Comparison of ENCODE assay signal across 11 cellular contexts in the genomic region with DNA sequence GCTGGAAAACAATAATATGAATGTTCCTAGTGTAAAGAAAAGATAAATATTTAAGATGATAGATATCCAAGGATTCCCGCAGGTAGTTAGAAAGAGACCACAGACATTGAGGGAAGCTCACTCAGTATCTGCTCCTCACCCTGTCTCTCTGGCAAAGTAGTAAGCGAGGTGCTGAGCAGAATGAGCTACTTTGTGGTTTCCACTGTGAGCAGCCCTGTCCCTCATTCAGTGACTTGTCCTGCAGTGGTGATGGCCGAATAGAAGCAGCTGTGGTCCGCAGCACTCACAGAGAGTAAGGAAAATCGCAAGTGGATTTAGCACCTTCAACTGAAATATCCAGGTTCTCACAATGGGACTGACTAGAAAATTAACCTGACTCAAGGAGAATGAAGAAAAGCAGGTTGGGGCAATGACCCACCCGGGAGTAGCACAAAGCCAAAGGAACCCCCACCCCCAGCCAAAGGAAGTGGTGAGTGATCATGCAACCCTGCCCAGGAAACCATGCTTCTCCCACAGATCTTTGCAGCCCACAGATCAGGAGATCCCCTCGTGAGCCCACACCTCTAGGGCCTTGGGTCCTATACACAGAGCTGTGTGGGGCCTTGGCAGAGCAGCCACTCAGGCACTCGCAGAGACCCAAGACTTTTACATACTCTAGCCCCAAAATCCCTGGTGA. TPM values are rescaled to one million over a fixed set of nuclear protein-coding genes. Genes with fewer than 3 reads are reported as not detected.
DNase-seq lines count a peak whose midpoint lies in the region; ATAC-seq and TF ChIP-seq lines count a peak whose summit lies in the region.
"Had no signal": no experiment of that assay in that cellular context is flagged by ENCODE, and none has a peak within 500 bp of the region (broad histone marks: within the 10 kb centered on the region; RNA-seq: fewer than 3 reads in every experiment).

No MANE protein-coding gene starts in this region.

- no TSS peak for BruUV-seq in OCI-LY7 (replicated peaks; lab: Mats Ljungman, UMichigan)

- intact Hi-C loops in OCI-LY7 (cut with micrococcal nuclease; ENCODE audit: unreplicated experiment): no loop called here

- H3K9me2 ChIP-seq in OCI-LY7 (ENCODE audit: insufficient read depth, low read length): no peaks in the 10 kb centered on the region

- peak; percentile 61 for DNase-seq in KBM-7
- DNase-seq in stimulated activated CD8-positive, alpha-beta memory T cell treated with anti-CD3 and anti-CD28 coated beads, Interleukin-2, amount 100 ng/mL, for 48 hours (ENCODE audit: low read depth in 2 of 2): peak; percentile 30 to 34
- no peak for DNase-seq in Ammon's horn (ENCODE audit: low spot score)
- no peak for DNase-seq in GM03348 (ENCODE audit: low spot score)
- no peak for DNase-seq in OCI-LY7 (ENCODE audit: low spot score)
- no peak for DNase-seq in type B pancreatic cell (ENCODE audit: extremely low spot score, unreplicated experiment)
- DNase-seq: NCI-H345 had no signal

- H3K9me3 ChIP-seq in OCI-LY7 (ENCODE audit: low read length): no peaks in the 10 kb centered on the region

- no peak overlapping the region for H3K27ac ChIP-seq in OCI-LY7 (ENCODE audit: low read depth, low read length, poor library complexity, severe bottlenecking)
- H3K27ac ChIP-seq: epithelial cell of prostate had no signal

- in situ Hi-C loops in KBM-7 (cut with MboI; ENCODE audit: low pct_unique_long_range_greater_than_20kb, low sequenced_read_pairs): no loop called here

- POLR2A ChIA-PET in OCI-LY7 (lab: Charles Lee): no interaction called here

- no peaks in the 10 kb centered on the region for H3K79me2 ChIP-seq in OCI-LY7 (ENCODE audit: insufficient read depth, low read depth, low read length)

- H3K27ac Mint-ChIP-seq in activated T-helper 17 cell treated with anti-CD3 and anti-CD28 coated beads, Interleukin-2, amount 50 U/mL, for 72 hours: peak overlapping the region; percentile 87
- no peak overlapping the region for H3K27ac Mint-ChIP-seq in type B pancreatic cell

- H3K4me2 ChIP-seq in OCI-LY7 (ENCODE audit: low read length): no peak overlapping the region

- peaks cover 21% of the 10 kb centered on the region for H3K4me1 Mint-ChIP-seq in activated T-helper 17 cell treated with anti-CD3 and anti-CD28 coated beads, Interleukin-2, amount 50 U/mL, for 72 hours
- peaks cover 7% of the 10 kb centered on the region for H3K4me1 Mint-ChIP-seq in type B pancreatic cell (ENCODE audit: unreplicated experiment)

- CTCF ChIA-PET in OCI-LY7 (lab: Charles Lee; ENCODE audit: unreplicated experiment): no interaction called here

- no peaks in the 10 kb centered on the region for H3K36me3 Mint-ChIP-seq in activated T-helper 17 cell treated with anti-CD3 and anti-CD28 coated beads, Interleukin-2, amount 50 U/mL, for 72 hours (ENCODE audit: low read depth)
- no peaks in the 10 kb centered on the region for H3K36me3 Mint-ChIP-seq in type B pancreatic cell

- H3K36me3 ChIP-seq in OCI-LY7 (ENCODE audit: insufficient read depth, low read length): no peaks in the 10 kb centered on the region

- H3K4me1 ChIP-seq in OCI-LY7 (ENCODE audit: insufficient read depth, low read length, poor library complexity, severe bottlenecking): no peaks in the 10 kb centered on the region

- H4K20me1 ChIP-seq in OCI-LY7 (ENCODE audit: insufficient read depth, low read length): no peaks in the 10 kb centered on the region

- no peak overlapping the region for H3K4me3 ChIP-seq in OCI-LY7 (ENCODE audit: low read depth, low read length, poor library complexity, severe bottlenecking)
- H3K4me3 ChIP-seq: lung had no signal

- H3K4me3 Mint-ChIP-seq in activated T-helper 17 cell treated with anti-CD3 and anti-CD28 coated beads, Interleukin-2, amount 50 U/mL, for 72 hours: peak overlapping the region; percentile 71
- H3K4me3 Mint-ChIP-seq in type B pancreatic cell: no peak overlapping the region

- no peaks in the 10 kb centered on the region for H3K27me3 Mint-ChIP-seq in activated T-helper 17 cell treated with anti-CD3 and anti-CD28 coated beads, Interleukin-2, amount 50 U/mL, for 72 hours
- H3K27me3 Mint-ChIP-seq in type B pancreatic cell: peaks cover 3% of the 10 kb centered on the region

- ATAC-seq in GM19397 (IDR thresholded peaks at IDR 0.05; ENCODE audit: unreplicated experiment): peak; percentile 73
- peak; percentile 95 for ATAC-seq in activated T-helper 17 cell treated with anti-CD3 and anti-CD28 coated beads, Interleukin-2, amount 50 U/mL, for 72 hours (replicated peaks)

- H2AFZ ChIP-seq in OCI-LY7 (ENCODE audit: low read length): no peak overlapping the region

- no peaks in the 10 kb centered on the region for H3K9me3 Mint-ChIP-seq in activated T-helper 17 cell treated with anti-CD3 and anti-CD28 coated beads, Interleukin-2, amount 50 U/mL, for 72 hours
- H3K9me3 Mint-ChIP-seq in type B pancreatic cell: peaks cover 5% of the 10 kb centered on the region

- TF ChIP-seq CTCF in OCI-LY7 (conservative IDR thresholded peaks at IDR 0.05; ENCODE audit: low read length): no peak
- no peak for TF ChIP-seq CTCF in type B pancreatic cell (conservative IDR thresholded peaks at IDR 0.05)

RNA-seq across cellular contexts. Expression of a gene that starts 21.8 kb away (rescaled TPM):
- total RNA-seq in activated T-helper 17 cell treated with anti-CD3 and anti-CD28 coated beads, Interleukin-2, amount 50 U/mL, for 72 hours: 10 to 100 TPM; 21.3 to 38.2 TPM
- total RNA-seq in OCI-LY7 (2014; rRNA removed; shearing (Covaris generic)): 22.8 and 32.6 TPM in 2 replicates
- total RNA-seq in OCI-LY7 (2022) (35.4 and 35.5 TPM in 2 replicates), type B pancreatic cell (ENCODE audit: low replicate concordance) (26.9 and 30.3 TPM in 2 replicates)

RNA-seq across cellular contexts. Expression of a gene that starts 31.9 kb away (rescaled TPM):
- 10 to 100 TPM in 1 of 2 donors, under 1 TPM in 1; 0.87 to 10.2 TPM for total RNA-seq in activated T-helper 17 cell treated with anti-CD3 and anti-CD28 coated beads, Interleukin-2, amount 50 U/mL, for 72 hours
- not detected in 2 replicates for total RNA-seq in OCI-LY7 (2014; rRNA removed; shearing (Covaris generic))
- not detected in 2 replicates for total RNA-seq in OCI-LY7 (2022)
- 1.2 TPM in 1 of 2 replicates, not detected in the other for total RNA-seq in type B pancreatic cell (ENCODE audit: low replicate concordance)
- total RNA-seq: lung had no signal

RNA-seq across cellular contexts. Expression of a gene that starts 45.1 kb away (rescaled TPM):
- total RNA-seq in activated T-helper 17 cell treated with anti-CD3 and anti-CD28 coated beads, Interleukin-2, amount 50 U/mL, for 72 hours: 1,000 to 10,000 TPM; 2,603 to 2,924 TPM
- total RNA-seq in OCI-LY7 (2014; rRNA removed; shearing (Covaris generic)): 2,776 and 2,813 TPM in 2 replicates
- 1,952 and 2,115 TPM in 2 replicates for total RNA-seq in OCI-LY7 (2022)
- total RNA-seq in type B pancreatic cell (ENCODE audit: low replicate concordance): 1,264 and 1,454 TPM in 2 replicates

Comparison
In these comparisons a context has a peak if more than half of its experiments do, and no peak if none do; other contexts are left out.
1. DNase-seq: peak in KBM-7 (single experiment) and stimulated activated CD8-positive, alpha-beta memory T cell treated with anti-CD3 and anti-CD28 coated beads, Interleukin-2, amount 100 ng/mL, for 48 hours (2 of 2); none in Ammon's horn (single experiment), GM03348 (single experiment), OCI-LY7 (single experiment) and type B pancreatic cell (single experiment).